ENCODE assay signal across 32 cellular contexts in genomic region chr22:46958191-46958590, GRCh38.
"Had no signal": no experiment of that assay in that cellular context is flagged by ENCODE, and none has a peak within 500 bp of the region (broad histone marks: within the 10 kb centered on the region; RNA-seq: fewer than 3 reads in every experiment).

No MANE protein-coding gene starts in this region.

- H3K27ac ChIP-seq: adrenal gland, lower lobe of right lung, parathyroid adenoma, right atrium auricular region, stomach, tibial artery, VCaP had no signal

- H3K27ac Mint-ChIP-seq: activated CD4-positive, alpha-beta memory T cell treated with anti-CD3 and anti-CD28 coated beads for 36 hours; activated CD4-positive, alpha-beta T cell treated with anti-CD3 and anti-CD28 coated beads, Interleukin-2, amount 10 ng/mL, durations not matched to agents 24 days and 14 days; activated naive CD4-positive, alpha-beta T cell treated with anti-CD3 and anti-CD28 coated beads for 36 hours; activated naive CD8-positive, alpha-beta T cell treated with anti-CD3 and anti-CD28 coated beads for 36 hours; activated T-helper 2 cell treated with anti-CD3 and anti-CD28 coated beads, Interferon-gamma antibody, Interleukin-2, Interleukin-4, amounts not matched to agents 10 μg/mL and 5 μg/mL and 100 μg/mL, durations not matched to agents 14 hours and 24 hours and 36 hours; natural killer cell treated with Interleukin-12 subunit alpha and Interleukin-12 subunit beta and Interleukin-15 and Interleukin-18, amount 100 ng/mL, for 72 hours; stimulated activated naive B cell treated with anti-CD40 and anti-IgM and Interleukin-4, amounts not matched to agents 10 μg/mL and 1 μg/mL and 100 μg/mL, for 72 hours had no signal

- H3K9ac ChIP-seq: parathyroid adenoma had no signal

- H3K27me3 Mint-ChIP-seq: activated CD4-positive, alpha-beta memory T cell treated with anti-CD3 and anti-CD28 coated beads for 36 hours; activated CD4-positive, alpha-beta T cell treated with anti-CD3 and anti-CD28 coated beads, Interleukin-2, amount 10 ng/mL, durations not matched to agents 24 days and 14 days; activated naive CD8-positive, alpha-beta T cell treated with anti-CD3 and anti-CD28 coated beads for 36 hours; brain; natural killer cell treated with Interleukin-12 subunit alpha and Interleukin-12 subunit beta and Interleukin-15 and Interleukin-18, amount 100 ng/mL, for 72 hours; stimulated activated naive B cell treated with anti-CD40 and anti-IgM and Interleukin-4, amounts not matched to agents 10 μg/mL and 1 μg/mL and 100 μg/mL, for 72 hours had no signal

- H3K4me1 Mint-ChIP-seq: activated CD4-positive, alpha-beta T cell treated with anti-CD3 and anti-CD28 coated beads, Interleukin-2, amount 10 ng/mL, durations not matched to agents 24 days and 14 days had no signal

- H3K9me3 ChIP-seq: adrenal gland, lower lobe of right lung, mucosa of descending colon, right atrium auricular region, stomach, tibial artery had no signal

- H3K4me1 ChIP-seq: adrenal gland, lower lobe of right lung, parathyroid adenoma, right atrium auricular region, stomach, tibial artery had no signal

- H3K9me3 Mint-ChIP-seq: activated CD4-positive, alpha-beta memory T cell treated with anti-CD3 and anti-CD28 coated beads for 36 hours; activated CD4-positive, alpha-beta T cell treated with anti-CD3 and anti-CD28 coated beads, Interleukin-2, amount 10 ng/mL, durations not matched to agents 24 days and 14 days; activated naive CD4-positive, alpha-beta T cell treated with anti-CD3 and anti-CD28 coated beads for 36 hours; activated naive CD8-positive, alpha-beta T cell treated with anti-CD3 and anti-CD28 coated beads for 36 hours; activated T-helper 2 cell treated with anti-CD3 and anti-CD28 coated beads, Interferon-gamma antibody, Interleukin-2, Interleukin-4, amounts not matched to agents 10 μg/mL and 5 μg/mL and 100 μg/mL, durations not matched to agents 14 hours and 24 hours and 36 hours; brain; natural killer cell treated with Interleukin-12 subunit alpha and Interleukin-12 subunit beta and Interleukin-15 and Interleukin-18, amount 100 ng/mL, for 72 hours; stimulated activated naive B cell treated with anti-CD40 and anti-IgM and Interleukin-4, amounts not matched to agents 10 μg/mL and 1 μg/mL and 100 μg/mL, for 72 hours had no signal

- H3K27me3 ChIP-seq: adrenal gland, right atrium auricular region, stomach, tibial artery had no signal

- FAIRE-seq: TTC549 had no signal

- H3K36me3 Mint-ChIP-seq: brain; natural killer cell treated with Interleukin-12 subunit alpha and Interleukin-12 subunit beta and Interleukin-15 and Interleukin-18, amount 100 ng/mL, for 72 hours had no signal

- H2AFZ ChIP-seq: parathyroid adenoma had no signal

- H3K36me3 ChIP-seq: adrenal gland, right atrium auricular region had no signal

- ATAC-seq: esophagus mucosa; left lobe of liver; lower lobe of right lung; mucosa of descending colon; natural killer cell treated with Interleukin-12 subunit alpha and Interleukin-12 subunit beta and Interleukin-15 and Interleukin-18, amount 100 ng/mL, for 72 hours; stimulated activated naive B cell treated with anti-CD40 and anti-IgM and Interleukin-4, amounts not matched to agents 10 μg/mL and 1 μg/mL and 100 μg/mL, for 72 hours had no signal

- H3K79me2 ChIP-seq: parathyroid adenoma had no signal

- DNase-seq: activated CD4-positive, alpha-beta memory T cell treated with anti-CD3 and anti-CD28 coated beads for 36 hours; activated CD4-positive, alpha-beta T cell treated with anti-CD3 and anti-CD28 coated beads, Interleukin-2, amount 10 ng/mL, durations not matched to agents 24 days and 14 days; activated CD4-positive, CD25-positive, alpha-beta regulatory T cell treated with anti-CD3 and anti-CD28 coated beads, Interleukin-2, amount 50 U/mL, for 72 hours; activated CD8-positive, alpha-beta memory T cell treated with anti-CD3 and anti-CD28 coated beads, Interleukin-2, amount 50 U/mL, for 48 hours; activated naive CD4-positive, alpha-beta T cell treated with anti-CD3 and anti-CD28 coated beads for 36 hours; activated naive CD8-positive, alpha-beta T cell treated with anti-CD3 and anti-CD28 coated beads for 36 hours; activated T-cell treated with anti-CD3 and anti-CD28 coated beads, Interleukin-2, amount 50 U/mL, for 48 hours; caudate nucleus; cortex of kidney; foreskin fibroblast; head of caudate nucleus; hippocampal formation; kidney glomerular epithelial cell; lower lobe of right lung; mucosa of descending colon; nucleus accumbens; stimulated activated CD4-positive, alpha-beta T cell treated with anti-CD3 and anti-CD28 coated beads, Interleukin-15, amount 100 ng/mL, for 24 hours; stimulated activated CD4-positive, alpha-beta T cell treated with anti-CD3 and anti-CD28 coated beads, Interleukin-2, amount 100 ng/mL, for 24 hours; stimulated activated naive B cell treated with anti-CD40 and anti-IgM and Interleukin-4, amounts not matched to agents 10 μg/mL and 1 μg/mL and 100 μg/mL, for 72 hours; stomach; T-helper 9 cell; tibial artery had no signal

- H3K4me3 Mint-ChIP-seq: activated CD4-positive, alpha-beta memory T cell treated with anti-CD3 and anti-CD28 coated beads for 36 hours; activated CD4-positive, alpha-beta T cell treated with anti-CD3 and anti-CD28 coated beads, Interleukin-2, amount 10 ng/mL, durations not matched to agents 24 days and 14 days; activated naive CD4-positive, alpha-beta T cell treated with anti-CD3 and anti-CD28 coated beads for 36 hours; activated naive CD8-positive, alpha-beta T cell treated with anti-CD3 and anti-CD28 coated beads for 36 hours; brain; natural killer cell treated with Interleukin-12 subunit alpha and Interleukin-12 subunit beta and Interleukin-15 and Interleukin-18, amount 100 ng/mL, for 72 hours; stimulated activated naive B cell treated with anti-CD40 and anti-IgM and Interleukin-4, amounts not matched to agents 10 μg/mL and 1 μg/mL and 100 μg/mL, for 72 hours had no signal

- H3K4me3 ChIP-seq: adrenal gland, lower lobe of right lung, mucosa of descending colon, right atrium auricular region, stomach, tibial artery had no signal
